In genomic region chr2:241701405-241702154, GRCh38 we compare ENCODE assay signal across 1 cellular context.
TF ChIP-seq lines count a peak whose summit lies in the region.

Gene ING5 (plus strand): TSS chr2:241702039. CDS start chr2:241702066, 27 bp downstream.

TF ChIP-seq in HepG2, 621 proteins besides CTCF, POLR2A, EP300 and RAD21 (continued from another document and continues in another):
- no peak for TF ChIP-seq PCBP2 (optimal IDR thresholded peaks at IDR 0.05; ENCODE audit: low read depth, low read length, poor library complexity, severe bottlenecking)
- TF ChIP-seq ZNF749 (CRISPR knock-in tag; IDR thresholded peaks at IDR 0.05; ENCODE audit: borderline replicate concordance): peak; percentile 94
- TF ChIP-seq GTF2F1 (IDR thresholded peaks at IDR 0.05; ENCODE audit: low read length): no peak
- no peak for TF ChIP-seq ZNF33A (CRISPR knock-in tag; IDR thresholded peaks at IDR 0.05; ENCODE audit: borderline replicate concordance)
- TF ChIP-seq ZNF326 (CRISPR knock-in tag; IDR thresholded peaks at IDR 0.05; ENCODE audit: borderline replicate concordance): no peak
- no peak for TF ChIP-seq MAF1 (CRISPR knock-in tag; IDR thresholded peaks at IDR 0.05; ENCODE audit: borderline replicate concordance)
- TF ChIP-seq USF2 (IDR thresholded peaks at IDR 0.05; ENCODE audit: low read depth, low read length): no peak
- TF ChIP-seq USF2 (CRISPR knock-in tag; IDR thresholded peaks at IDR 0.05; ENCODE audit: borderline replicate concordance): no peak
- no peak; the same call in 1 of the 2 replicates for TF ChIP-seq ZBTB2 (CRISPR knock-in tag; IDR thresholded peaks at IDR 0.05; ENCODE audit: low read depth)
- peak; percentile 43; the same call in 1 of the 2 replicates for TF ChIP-seq ZNF33B (CRISPR knock-in tag; IDR thresholded peaks at IDR 0.05)
- no peak for TF ChIP-seq CAMTA2 (CRISPR knock-in tag; IDR thresholded peaks at IDR 0.05; ENCODE audit: borderline replicate concordance)
- 0 out of 2 replicates have a peak, but pooled peaks have one; percentile 62 for TF ChIP-seq ZNF598 (CRISPR knock-in tag; IDR thresholded peaks at IDR 0.05; ENCODE audit: borderline replicate concordance)
- TF ChIP-seq, protein P1, sequence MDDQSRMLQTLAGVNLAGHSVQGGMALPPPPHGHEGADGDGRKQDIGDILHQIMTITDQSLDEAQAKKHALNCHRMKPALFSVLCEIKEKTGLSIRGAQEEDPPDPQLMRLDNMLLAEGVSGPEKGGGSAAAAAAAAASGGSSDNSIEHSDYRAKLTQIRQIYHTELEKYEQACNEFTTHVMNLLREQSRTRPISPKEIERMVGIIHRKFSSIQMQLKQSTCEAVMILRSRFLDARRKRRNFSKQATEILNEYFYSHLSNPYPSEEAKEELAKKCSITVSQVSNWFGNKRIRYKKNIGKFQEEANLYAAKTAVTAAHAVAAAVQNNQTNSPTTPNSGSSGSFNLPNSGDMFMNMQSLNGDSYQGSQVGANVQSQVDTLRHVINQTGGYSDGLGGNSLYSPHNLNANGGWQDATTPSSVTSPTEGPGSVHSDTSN (CRISPR knock-in tag; IDR thresholded peaks at IDR 0.05; ENCODE audit: borderline replicate concordance): peak; percentile 69; the same call in 1 of the 2 replicates
- no peak for TF ChIP-seq RBAK (CRISPR knock-in tag; IDR thresholded peaks at IDR 0.05)
- TF ChIP-seq SNAPC2 (CRISPR knock-in tag; IDR thresholded peaks at IDR 0.05): peak; percentile 86; the same call in 1 of the 2 replicates
- TF ChIP-seq ZNF263 (CRISPR knock-in tag; IDR thresholded peaks at IDR 0.05): no peak; the same call in 1 of the 2 replicates
- no peak for TF ChIP-seq SNRNP70 (IDR thresholded peaks at IDR 0.05; ENCODE audit: low read depth, low read length)
- TF ChIP-seq SIX4 (CRISPR knock-in tag; IDR thresholded peaks at IDR 0.05): no peak
- peak; percentile 74; the same call in 1 of the 2 replicates for TF ChIP-seq ZSCAN25 (CRISPR knock-in tag; IDR thresholded peaks at IDR 0.05)
- no peak for TF ChIP-seq ZBTB39 (CRISPR knock-in tag; IDR thresholded peaks at IDR 0.05)
- no peak; the same call in none of the 2 replicates for TF ChIP-seq ZNF230 (CRISPR knock-in tag; IDR thresholded peaks at IDR 0.05)
- peak; percentile 49; the same call in 1 of the 2 replicates for TF ChIP-seq ZNF124 (CRISPR knock-in tag; IDR thresholded peaks at IDR 0.05)
- no peak for TF ChIP-seq PTBP1 (IDR thresholded peaks at IDR 0.05; ENCODE audit: low read depth, low read length, poor library complexity, severe bottlenecking)
- TF ChIP-seq RBM39 (IDR thresholded peaks at IDR 0.05; ENCODE audit: low read depth, low read length, poor library complexity, severe bottlenecking): peak; percentile 52
- peak; percentile 77 for TF ChIP-seq GABPA (IDR thresholded peaks at IDR 0.05; ENCODE audit: low read depth, low read length)
- TF ChIP-seq GABPA (CRISPR knock-in tag; IDR thresholded peaks at IDR 0.05; ENCODE audit: low read depth): peak; percentile 37
- TF ChIP-seq NFKB2 (CRISPR knock-in tag; IDR thresholded peaks at IDR 0.05; ENCODE audit: borderline replicate concordance): peak; percentile 86; the same call in 1 of the 2 replicates
- peak; percentile 99 for TF ChIP-seq AKAP8 (CRISPR knock-in tag; IDR thresholded peaks at IDR 0.05)
- no peak; the same call in 1 of the 2 replicates for TF ChIP-seq ZKSCAN8 (CRISPR knock-in tag; IDR thresholded peaks at IDR 0.05; ENCODE audit: borderline replicate concordance)
- TF ChIP-seq ZNF788 (CRISPR knock-in tag; IDR thresholded peaks at IDR 0.05; ENCODE audit: borderline replicate concordance): peak; percentile 43; the same call in 1 of the 2 replicates
- TF ChIP-seq SNAI1 (CRISPR knock-in tag; IDR thresholded peaks at IDR 0.05; ENCODE audit: borderline replicate concordance): peak; percentile 54; the same call in 1 of the 2 replicates
- no peak for TF ChIP-seq CERS6 (CRISPR knock-in tag; IDR thresholded peaks at IDR 0.05)
- no peak for TF ChIP-seq NCOA5 (CRISPR knock-in tag; IDR thresholded peaks at IDR 0.05)
- peak; percentile 62; the same call in 1 of the 2 replicates for TF ChIP-seq ZBTB10 (CRISPR knock-in tag; IDR thresholded peaks at IDR 0.05; ENCODE audit: borderline replicate concordance)
- no peak for TF ChIP-seq FOXP1 (IDR thresholded peaks at IDR 0.05)
- TF ChIP-seq FOXP1 (CRISPR knock-in tag; IDR thresholded peaks at IDR 0.05): no peak
- TF ChIP-seq SRSF9 (IDR thresholded peaks at IDR 0.05; ENCODE audit: borderline replicate concordance, insufficient read depth, low read depth, low read length, poor library complexity, severe bottlenecking): no peak
- no peak for TF ChIP-seq MTA3 (CRISPR knock-in tag; IDR thresholded peaks at IDR 0.05)
- TF ChIP-seq ELF4 (CRISPR knock-in tag; IDR thresholded peaks at IDR 0.05; ENCODE audit: borderline replicate concordance): no peak
- TF ChIP-seq ZNF501 (CRISPR knock-in tag; IDR thresholded peaks at IDR 0.05): peak; percentile 57; the same call in 1 of the 2 replicates
- peak; percentile 46 for TF ChIP-seq SMAD1 (CRISPR knock-in tag; IDR thresholded peaks at IDR 0.05; ENCODE audit: borderline replicate concordance, low read depth)
- TF ChIP-seq ZNF280D (CRISPR knock-in tag; IDR thresholded peaks at IDR 0.05): no peak
- TF ChIP-seq, protein P2, sequence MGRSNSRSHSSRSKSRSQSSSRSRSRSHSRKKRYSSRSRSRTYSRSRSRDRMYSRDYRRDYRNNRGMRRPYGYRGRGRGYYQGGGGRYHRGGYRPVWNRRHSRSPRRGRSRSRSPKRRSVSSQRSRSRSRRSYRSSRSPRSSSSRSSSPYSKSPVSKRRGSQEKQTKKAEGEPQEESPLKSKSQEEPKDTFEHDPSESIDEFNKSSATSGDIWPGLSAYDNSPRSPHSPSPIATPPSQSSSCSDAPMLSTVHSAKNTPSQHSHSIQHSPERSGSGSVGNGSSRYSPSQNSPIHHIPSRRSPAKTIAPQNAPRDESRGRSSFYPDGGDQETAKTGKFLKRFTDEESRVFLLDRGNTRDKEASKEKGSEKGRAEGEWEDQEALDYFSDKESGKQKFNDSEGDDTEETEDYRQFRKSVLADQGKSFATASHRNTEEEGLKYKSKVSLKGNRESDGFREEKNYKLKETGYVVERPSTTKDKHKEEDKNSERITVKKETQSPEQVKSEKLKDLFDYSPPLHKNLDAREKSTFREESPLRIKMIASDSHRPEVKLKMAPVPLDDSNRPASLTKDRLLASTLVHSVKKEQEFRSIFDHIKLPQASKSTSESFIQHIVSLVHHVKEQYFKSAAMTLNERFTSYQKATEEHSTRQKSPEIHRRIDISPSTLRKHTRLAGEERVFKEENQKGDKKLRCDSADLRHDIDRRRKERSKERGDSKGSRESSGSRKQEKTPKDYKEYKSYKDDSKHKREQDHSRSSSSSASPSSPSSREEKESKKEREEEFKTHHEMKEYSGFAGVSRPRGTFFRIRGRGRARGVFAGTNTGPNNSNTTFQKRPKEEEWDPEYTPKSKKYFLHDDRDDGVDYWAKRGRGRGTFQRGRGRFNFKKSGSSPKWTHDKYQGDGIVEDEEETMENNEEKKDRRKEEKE (IDR thresholded peaks at IDR 0.05): no peak
- TF ChIP-seq ATF7 (IDR thresholded peaks at IDR 0.05): no peak
- peak; percentile 61; the same call in 1 of the 2 replicates for TF ChIP-seq ATF7 (CRISPR knock-in tag; IDR thresholded peaks at IDR 0.05)
- TF ChIP-seq ZNF256 (CRISPR knock-in tag; conservative IDR thresholded peaks at IDR 0.05): 0 out of 2 replicates have a peak, but pooled peaks have one; percentile 64
